Comparison of ENCODE assay signal across 18 cellular contexts in genomic region chr20:3613821-3614440, GRCh38. TPM values are rescaled to one million over a fixed set of nuclear protein-coding genes. Genes with fewer than 3 reads are reported as not detected.
DNase-seq lines count a peak whose midpoint lies in the region; ATAC-seq and TF ChIP-seq lines count a peak whose summit lies in the region.
"Had no signal": no experiment of that assay in that cellular context is flagged by ENCODE, and none has a peak within 500 bp of the region (broad histone marks: within the 10 kb centered on the region; RNA-seq: fewer than 3 reads in every experiment).

No MANE protein-coding gene starts in this region.

- no peak overlapping the region for H3K27ac ChIP-seq in upper lobe of right lung
- H3K27ac ChIP-seq: breast epithelium, stomach had no signal

- ATAC-seq in upper lobe of right lung = peak; percentile 13
- ATAC-seq: natural killer cell treated with Interleukin-12 subunit alpha and Interleukin-12 subunit beta and Interleukin-15 and Interleukin-18, amount 100 ng/mL, for 72 hours had no signal

- TF ChIP-seq CTCF in astrocyte of the spinal cord (IDR thresholded peaks at IDR 0.05; ENCODE audit: low read depth, low read length) (no peak), upper lobe of right lung (IDR thresholded peaks at IDR 0.05) (no peak), endothelial cell (IDR thresholded peaks at IDR 0.05; ENCODE audit: unreplicated experiment) (no peak)

- H3K27ac Mint-ChIP-seq in endothelial cell (ENCODE audit: unreplicated experiment) = no peak overlapping the region
- H3K27ac Mint-ChIP-seq: activated naive CD4-positive, alpha-beta T cell treated with anti-CD3 and anti-CD28 coated beads, Interleukin-2, amount 50 U/mL, for 24 hours; natural killer cell treated with Interleukin-12 subunit alpha and Interleukin-12 subunit beta and Interleukin-15 and Interleukin-18, amount 100 ng/mL, for 72 hours had no signal

- no peaks in the 10 kb centered on the region for H3K27me3 ChIP-seq in upper lobe of right lung
- H3K27me3 ChIP-seq: breast epithelium, stomach had no signal

- in situ Hi-C loops in astrocyte of the spinal cord (cut with HindIII; ENCODE audit: low sequenced_read_pairs) = no loop called here

- H3K4me1 ChIP-seq in upper lobe of right lung = no peaks in the 10 kb centered on the region
- H3K4me1 ChIP-seq: breast epithelium, stomach had no signal

- no peaks in the 10 kb centered on the region for H3K9me3 Mint-ChIP-seq in endothelial cell (ENCODE audit: unreplicated experiment)
- H3K9me3 Mint-ChIP-seq: activated naive CD4-positive, alpha-beta T cell treated with anti-CD3 and anti-CD28 coated beads, Interleukin-2, amount 50 U/mL, for 24 hours; natural killer cell treated with Interleukin-12 subunit alpha and Interleukin-12 subunit beta and Interleukin-15 and Interleukin-18, amount 100 ng/mL, for 72 hours had no signal

- peaks cover 20% of the 10 kb centered on the region for H3K4me1 Mint-ChIP-seq in endothelial cell (ENCODE audit: unreplicated experiment)
- H3K4me1 Mint-ChIP-seq: activated naive CD4-positive, alpha-beta T cell treated with anti-CD3 and anti-CD28 coated beads, Interleukin-2, amount 50 U/mL, for 24 hours had no signal

- H3K9me3 ChIP-seq in upper lobe of right lung = no peaks in the 10 kb centered on the region
- H3K9me3 ChIP-seq: breast epithelium, stomach had no signal

- peaks cover 2% of the 10 kb centered on the region for H3K27me3 Mint-ChIP-seq in endothelial cell (ENCODE audit: unreplicated experiment)
- H3K27me3 Mint-ChIP-seq: activated naive CD4-positive, alpha-beta T cell treated with anti-CD3 and anti-CD28 coated beads, Interleukin-2, amount 50 U/mL, for 24 hours; natural killer cell treated with Interleukin-12 subunit alpha and Interleukin-12 subunit beta and Interleukin-15 and Interleukin-18, amount 100 ng/mL, for 72 hours had no signal

- H3K4me3 ChIP-seq in astrocyte of the spinal cord (ENCODE audit: low read depth, low read length) (no peak overlapping the region), upper lobe of right lung (peak overlapping the region; percentile 17)
- H3K4me3 ChIP-seq: stomach had no signal

- H3K36me3 ChIP-seq in upper lobe of right lung = no peaks in the 10 kb centered on the region
- H3K36me3 ChIP-seq: breast epithelium had no signal

- DNase-seq in NCI-H510A treated with DMSO at 0.1 percent for 48 hours (lab: John Stamatoyannopoulos, UW) (peak; percentile 46), NCI-H510A (lab: John Stamatoyannopoulos, UW) (no peak), astrocyte of the spinal cord (ENCODE audit: low read depth, low spot score) (peak; percentile 4), iPS-NIHi11 (ENCODE audit: low spot score) (peak; percentile 27), upper lobe of right lung (no peak), endothelial cell (ENCODE audit: low spot score) (no peak), NOMO-1 treated with dmso at 0.1 percent for 144 hours (lab: John Stamatoyannopoulos, UW; ENCODE audit: unreplicated experiment) (no peak), DMS 273 (lab: John Stamatoyannopoulos, UW; ENCODE audit: unreplicated experiment) (no peak)
- DNase-seq: 8988T; activated CD4-positive, alpha-beta T cell treated with anti-CD3 and anti-CD28 coated beads, Interleukin-2, amount 50 U/mL, for 1 hour; effector memory CD4-positive, alpha-beta T cell; H7; NCI-H524 treated with DMSO at 0.1 percent for 48 hours; stomach had no signal

- intact Hi-C loops in upper lobe of right lung (cut with DNase I) = no loop called here

- H3K4me3 Mint-ChIP-seq in endothelial cell (ENCODE audit: unreplicated experiment) = no peak overlapping the region
- H3K4me3 Mint-ChIP-seq: activated naive CD4-positive, alpha-beta T cell treated with anti-CD3 and anti-CD28 coated beads, Interleukin-2, amount 50 U/mL, for 24 hours; natural killer cell treated with Interleukin-12 subunit alpha and Interleukin-12 subunit beta and Interleukin-15 and Interleukin-18, amount 100 ng/mL, for 72 hours had no signal

- H3K36me3 Mint-ChIP-seq in endothelial cell (ENCODE audit: low read depth, unreplicated experiment) = no peaks in the 10 kb centered on the region

RNA-seq across cellular contexts. Expression of gene GFRA4, which starts 49.3 kb away (rescaled TPM):
- total RNA-seq in upper lobe of right lung = not detected
- total RNA-seq in endothelial cell (ENCODE audit: unreplicated experiment) = not detected
- total RNA-seq: breast epithelium; H7; natural killer cell treated with Interleukin-12 subunit alpha and Interleukin-12 subunit beta and Interleukin-15 and Interleukin-18, amount 100 ng/mL, for 72 hours; stomach; urinary bladder had no signal

Comparison
In these comparisons a context has a peak if more than half of its experiments do, and no peak if none do; other contexts are left out.
1. DNase-seq: peak in NCI-H510A treated with DMSO at 0.1 percent for 48 hours (single experiment), astrocyte of the spinal cord (single experiment) and iPS-NIHi11 (single experiment); none in NCI-H510A (single experiment), upper lobe of right lung (single experiment), endothelial cell (single experiment), NOMO-1 treated with dmso at 0.1 percent for 144 hours (single experiment) and DMS 273 (single experiment).